1 cellular context compared by ENCODE assay signal in the genomic region with DNA sequence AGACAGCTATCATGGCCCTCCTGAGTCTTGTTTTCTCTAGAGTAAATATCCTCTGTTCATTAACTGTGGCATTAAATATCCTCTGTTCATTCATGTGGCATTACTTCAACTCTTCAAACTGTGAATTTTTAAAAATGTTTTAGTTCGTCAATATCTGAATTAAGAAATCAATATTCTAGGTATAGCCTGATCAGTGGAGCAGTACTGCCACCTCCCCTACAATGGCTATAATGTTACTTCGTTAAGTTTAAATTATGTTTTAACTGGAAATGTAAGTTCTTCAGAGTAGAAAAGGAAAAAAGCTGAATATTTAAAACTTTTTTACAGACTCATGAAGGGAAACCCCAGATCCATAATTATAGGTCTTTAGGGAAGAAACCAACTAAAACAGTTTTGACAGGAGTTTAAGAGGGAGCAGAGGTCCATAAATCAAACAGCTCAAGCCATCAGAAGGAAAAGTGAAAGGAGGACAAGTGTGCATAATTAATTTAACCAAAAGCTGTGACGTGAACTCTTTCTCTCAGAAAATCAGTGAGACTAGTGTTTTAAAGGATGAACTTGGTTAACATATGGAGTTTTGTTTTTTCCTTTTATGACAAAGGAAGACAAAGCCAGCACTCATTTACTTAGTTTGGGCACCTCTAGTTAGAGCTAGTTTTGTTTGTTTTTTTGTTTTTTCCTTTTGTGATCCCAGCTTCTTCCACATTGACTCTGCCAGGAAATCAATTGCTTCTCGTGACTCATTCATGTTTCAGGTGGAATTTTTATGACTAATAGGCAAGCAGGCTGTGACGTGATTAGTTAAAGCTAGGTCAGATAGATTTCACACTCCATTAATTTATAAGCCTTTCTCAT.
TF ChIP-seq lines count a peak whose summit lies in the region.

No MANE protein-coding gene starts in this region.

TF ChIP-seq in HepG2, 621 proteins besides CTCF, POLR2A, EP300 and RAD21 (continued from another document):
- TF ChIP-seq, protein P1, sequence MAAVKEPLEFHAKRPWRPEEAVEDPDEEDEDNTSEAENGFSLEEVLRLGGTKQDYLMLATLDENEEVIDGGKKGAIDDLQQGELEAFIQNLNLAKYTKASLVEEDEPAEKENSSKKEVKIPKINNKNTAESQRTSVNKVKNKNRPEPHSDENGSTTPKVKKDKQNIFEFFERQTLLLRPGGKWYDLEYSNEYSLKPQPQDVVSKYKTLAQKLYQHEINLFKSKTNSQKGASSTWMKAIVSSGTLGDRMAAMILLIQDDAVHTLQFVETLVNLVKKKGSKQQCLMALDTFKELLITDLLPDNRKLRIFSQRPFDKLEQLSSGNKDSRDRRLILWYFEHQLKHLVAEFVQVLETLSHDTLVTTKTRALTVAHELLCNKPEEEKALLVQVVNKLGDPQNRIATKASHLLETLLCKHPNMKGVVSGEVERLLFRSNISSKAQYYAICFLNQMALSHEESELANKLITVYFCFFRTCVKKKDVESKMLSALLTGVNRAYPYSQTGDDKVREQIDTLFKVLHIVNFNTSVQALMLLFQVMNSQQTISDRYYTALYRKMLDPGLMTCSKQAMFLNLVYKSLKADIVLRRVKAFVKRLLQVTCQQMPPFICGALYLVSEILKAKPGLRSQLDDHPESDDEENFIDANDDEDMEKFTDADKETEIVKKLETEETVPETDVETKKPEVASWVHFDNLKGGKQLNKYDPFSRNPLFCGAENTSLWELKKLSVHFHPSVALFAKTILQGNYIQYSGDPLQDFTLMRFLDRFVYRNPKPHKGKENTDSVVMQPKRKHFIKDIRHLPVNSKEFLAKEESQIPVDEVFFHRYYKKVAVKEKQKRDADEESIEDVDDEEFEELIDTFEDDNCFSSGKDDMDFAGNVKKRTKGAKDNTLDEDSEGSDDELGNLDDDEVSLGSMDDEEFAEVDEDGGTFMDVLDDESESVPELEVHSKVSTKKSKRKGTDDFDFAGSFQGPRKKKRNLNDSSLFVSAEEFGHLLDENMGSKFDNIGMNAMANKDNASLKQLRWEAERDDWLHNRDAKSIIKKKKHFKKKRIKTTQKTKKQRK (IDR thresholded peaks at IDR 0.05; ENCODE audit: low read length), result no peak
- TF ChIP-seq ZNF562 (CRISPR knock-in tag; IDR thresholded peaks at IDR 0.05; ENCODE audit: borderline replicate concordance) (no peak), ZNF816 (CRISPR knock-in tag; IDR thresholded peaks at IDR 0.05; ENCODE audit: borderline replicate concordance) (no peak), CREB1 (IDR thresholded peaks at IDR 0.05) (no peak), CREB1 (CRISPR knock-in tag; IDR thresholded peaks at IDR 0.05) (no peak), DMAP1 (CRISPR knock-in tag; IDR thresholded peaks at IDR 0.05) (no peak), ZNF788 (CRISPR knock-in tag; IDR thresholded peaks at IDR 0.05; ENCODE audit: borderline replicate concordance) (no peak), PCBP1 (IDR thresholded peaks at IDR 0.05; ENCODE audit: borderline replicate concordance, low read depth, low read length) (no peak)
